ENCODE assay signal across 17 cellular contexts in genomic region chr5:169753795-169754194, GRCh38.
DNase-seq lines count a peak whose midpoint lies in the region; ATAC-seq lines count a peak whose summit lies in the region.
"Had no signal": no experiment of that assay in that cellular context is flagged by ENCODE, and none has a peak within 500 bp of the region (broad histone marks: within the 10 kb centered on the region; RNA-seq: fewer than 3 reads in every experiment).

No MANE protein-coding gene starts in this region.

- peak; percentile 35 for DNase-seq in AG08396 (ENCODE audit: low spot score)
- peak; percentile 12 for DNase-seq in CD1c-positive myeloid dendritic cell (ENCODE audit: extremely low spot score)
- peak; percentile 65 for DNase-seq in adipocyte (ENCODE audit: low read depth)
- DNase-seq in left ventricle myocardium superior: no peak
- no peak for DNase-seq in posterior cingulate gyrus
- no peak for DNase-seq in NCI-H2029 (lab: John Stamatoyannopoulos, UW)
- no peak for DNase-seq in DMS53 treated with DMSO at 0.1 percent for 48 hours (lab: John Stamatoyannopoulos, UW; ENCODE audit: unreplicated experiment)
- no peak for DNase-seq in stimulated activated CD4-positive, alpha-beta T cell treated with anti-CD3 and anti-CD28 coated beads, Interleukin-1b, Interleukin-23, amount 100 ng/mL, for 48 hours
- DNase-seq: activated CD8-positive, alpha-beta memory T cell treated with anti-CD3 and anti-CD28 coated beads, Interleukin-2, amount 50 U/mL, for 4 hours; CD4-positive, alpha-beta memory T cell; dorsolateral prefrontal cortex; gastrocnemius medialis; NCI-H1930; NCI-H82; stimulated activated naive CD4-positive, alpha-beta T cell treated with Interleukin-2 at 50 U/mL for 16 hours had no signal

- H3K4me3 ChIP-seq in adipocyte (ENCODE audit: low read length): no peak overlapping the region
- H3K4me3 ChIP-seq: dorsolateral prefrontal cortex, gastrocnemius medialis, K562, SJSA1 had no signal

- no peaks in the 10 kb centered on the region for H3K27me3 ChIP-seq in adipocyte (replicated peaks; ENCODE audit: control insufficient read depth, insufficient read depth, low read length)
- H3K27me3 ChIP-seq: gastrocnemius medialis, SJSA1 had no signal

- intact Hi-C loops in left ventricle myocardium superior (cut with micrococcal nuclease) (no loop called here), posterior cingulate gyrus (cut with DNase I) (no loop called here)

- peak; percentile 71 for ATAC-seq in left ventricle myocardium superior
- ATAC-seq: gastrocnemius medialis, K562 had no signal

- H3K36me3 ChIP-seq in adipocyte (ENCODE audit: control insufficient read depth, insufficient read depth, low read length, severe bottlenecking): no peaks in the 10 kb centered on the region
- H3K36me3 ChIP-seq: gastrocnemius medialis, SJSA1 had no signal

- H3K9ac ChIP-seq in adipocyte (ENCODE audit: low read length): no peak overlapping the region

- peaks cover 10% of the 10 kb centered on the region for H3K9me3 ChIP-seq in adipocyte (ENCODE audit: control insufficient read depth, low read length)
- H3K9me3 ChIP-seq: gastrocnemius medialis, SJSA1 had no signal

- peaks cover 12% of the 10 kb centered on the region for H3K4me1 ChIP-seq in adipocyte (ENCODE audit: control insufficient read depth, insufficient read depth, low read length)
- H3K4me1 ChIP-seq: gastrocnemius medialis had no signal

Comparison
In these comparisons a context has a peak if more than half of its experiments do, and no peak if none do; other contexts are left out.
1. DNase-seq: peak in AG08396 (single experiment), CD1c-positive myeloid dendritic cell (single experiment) and adipocyte (single experiment); none in left ventricle myocardium superior (single experiment), posterior cingulate gyrus (0 of 10), NCI-H2029 (single experiment), DMS53 treated with DMSO at 0.1 percent for 48 hours (single experiment) and stimulated activated CD4-positive, alpha-beta T cell treated with anti-CD3 and anti-CD28 coated beads, Interleukin-1b, Interleukin-23, amount 100 ng/mL, for 48 hours (single experiment).